Comparison of ENCODE assay signal across 29 cellular contexts in the genomic region with DNA sequence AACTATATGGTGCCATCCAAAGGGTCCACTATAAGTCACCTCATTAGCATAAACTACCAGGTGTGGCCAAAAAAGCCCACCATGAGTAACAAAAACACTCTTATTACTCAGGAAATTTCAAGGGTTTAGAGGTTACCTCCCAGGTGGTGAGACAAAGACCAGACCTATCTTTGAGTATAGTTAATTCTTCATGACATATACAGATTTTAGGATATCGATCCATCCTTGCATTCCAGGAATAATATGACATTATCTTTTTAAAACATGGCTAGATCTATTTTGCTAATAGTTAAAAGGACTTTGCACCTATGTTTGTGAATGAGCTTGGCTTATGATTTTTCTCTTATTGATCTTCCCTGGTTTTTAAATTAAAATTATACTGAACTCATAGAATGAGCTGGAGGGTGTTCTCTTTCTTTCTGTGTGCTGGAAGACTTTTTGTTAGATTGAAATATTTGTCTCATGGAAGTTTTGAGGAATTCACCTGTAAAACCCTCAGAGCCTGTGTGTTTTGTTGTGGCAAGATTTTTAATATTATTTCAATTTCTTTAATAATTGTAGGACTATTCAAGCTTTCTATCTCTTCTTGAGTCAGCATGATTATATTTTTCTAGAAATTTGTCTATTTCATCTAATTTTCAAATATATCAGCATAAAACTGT.
"Had no signal": no experiment of that assay in that cellular context is flagged by ENCODE, and none has a peak within 500 bp of the region (broad histone marks: within the 10 kb centered on the region; RNA-seq: fewer than 3 reads in every experiment).

No MANE protein-coding gene starts in this region.

- H3K9me3 ChIP-seq: colonic mucosa had no signal

- ATAC-seq: activated naive CD8-positive, alpha-beta T cell treated with anti-CD3 and anti-CD28 coated beads, Interleukin-2, amount 50 U/mL, for 24 hours; activated T-cell treated with anti-CD3 and anti-CD28 coated beads, Interleukin-2, amount 50 U/mL, for 72 hours; esophagus mucosa; WTC11 had no signal

- H3K4me3 ChIP-seq: ascending aorta, breast epithelium, cardiac muscle cell, colonic mucosa had no signal

- DNase-seq: activated CD4-positive, alpha-beta memory T cell treated with anti-CD3 and anti-CD28 coated beads, Interleukin-2, amount 10 ng/mL, durations not matched to agents 7 days and 5 days; activated CD4-positive, alpha-beta T cell treated with anti-CD3 and anti-CD28 coated beads for 1 hour; activated CD4-positive, alpha-beta T cell treated with anti-CD3 and anti-CD28 coated beads for 4 hours; activated CD4-positive, alpha-beta T cell treated with anti-CD3 and anti-CD28 coated beads, Interleukin-2, amount 10 ng/mL, durations not matched to agents 7 days and 5 days; activated CD4-positive, alpha-beta T cell treated with anti-CD3 and anti-CD28 coated beads, Interleukin-2, amount 50 U/mL, for 4 hours; activated CD8-positive, alpha-beta memory T cell treated with anti-CD3 and anti-CD28 coated beads, Interleukin-2, amount 50 U/mL, for 48 hours; activated gamma-delta T cell; activated naive CD4-positive, alpha-beta T cell; activated naive CD4-positive, alpha-beta T cell treated with anti-CD3 and anti-CD28 coated beads, Interleukin-2, amount 10 ng/mL, durations not matched to agents 7 days and 5 days; activated naive CD8-positive, alpha-beta T cell treated with anti-CD3 and anti-CD28 coated beads for 36 hours; activated naive CD8-positive, alpha-beta T cell treated with anti-CD3 and anti-CD28 coated beads, Interleukin-2, amount 50 U/mL, for 24 hours; activated T-cell treated with anti-CD3 and anti-CD28 coated beads for 4 hours; activated T-cell treated with anti-CD3 and anti-CD28 coated beads, Interleukin-2, amount 50 U/mL, for 24 hours; activated T-cell treated with anti-CD3 and anti-CD28 coated beads, Interleukin-2, amount 50 U/mL, for 72 hours; central memory CD4-positive, alpha-beta T cell; cerebellar nuclear complex; colonic mucosa; effector CD8-positive, alpha-beta T cell; foreskin fibroblast; head of caudate nucleus; hippocampal formation; T-helper 2 cell had no signal

- H3K27ac ChIP-seq: ascending aorta, breast epithelium, cardiac muscle cell, colonic mucosa, VCaP had no signal

- H3K36me3 ChIP-seq: ascending aorta, breast epithelium, cardiac muscle cell, colonic mucosa had no signal

- H3K4me1 ChIP-seq: ascending aorta, breast epithelium, colonic mucosa had no signal

- FAIRE-seq: frontal cortex had no signal

- H3K27me3 ChIP-seq: ascending aorta, breast epithelium, cardiac muscle cell, colonic mucosa had no signal
